21 cellular contexts compared by ENCODE assay signal in genomic region chr2:170162261-170162612, GRCh38. TPM values are rescaled to one million over a fixed set of nuclear protein-coding genes. Genes with fewer than 3 reads are reported as not detected.
DNase-seq lines count a peak whose midpoint lies in the region; ATAC-seq and TF ChIP-seq lines count a peak whose summit lies in the region.
"Had no signal": no experiment of that assay in that cellular context is flagged by ENCODE, and none has a peak within 500 bp of the region (broad histone marks: within the 10 kb centered on the region; RNA-seq: fewer than 3 reads in every experiment).

No MANE protein-coding gene starts in this region.

- H3F3A ChIP-seq in PC-3 (ENCODE audit: low read length, unreplicated experiment) (no peaks in the 10 kb centered on the region), smooth muscle cell (ENCODE audit: low read depth) (no peaks in the 10 kb centered on the region)

- no TSS peak for BruUV-seq in PC-3 (replicated peaks; lab: Mats Ljungman, UMichigan)

- POLR2A ChIA-PET in PC-3 (lab: Charles Lee; ENCODE audit: unreplicated experiment): interaction anchor here (0.6 kb wide), 3 partner anchors 124 to 563 kb away, joined by 3 to 13 read pairs (median 9); no protein-coding TSS in a partner anchor

- H3K9ac ChIP-seq in PC-3 (ENCODE audit: low read length) (no peak overlapping the region), smooth muscle cell (ENCODE audit: low read depth) (peak overlapping the region; percentile 40)

- in situ Hi-C loops in ACHN (cut with HindIII; ENCODE audit: low pct_ligation_motif_present, low pct_unique_long_range_greater_than_20kb, low sequenced_read_pairs): no loop called here

- H3K9me2 ChIP-seq in PC-3 (replicated peaks; ENCODE audit: low read length): no peaks in the 10 kb centered on the region

- H3K4me1 ChIP-seq in PC-3 (ENCODE audit: insufficient read depth, low read length) (peaks cover 44% of the 10 kb centered on the region), smooth muscle cell (ENCODE audit: low read depth) (no peaks in the 10 kb centered on the region)
- H3K4me1 ChIP-seq: SJCRH30, stomach had no signal

- H4K20me1 ChIP-seq in PC-3 (ENCODE audit: low read length) (no peaks in the 10 kb centered on the region), smooth muscle cell (ENCODE audit: low read depth) (no peaks in the 10 kb centered on the region)

- WGBS in smooth muscle cell (ENCODE audit: low lambda C conversion rate): 62% methylated on average over 2 of the region's 2 CpGs

- H3K27me3 ChIP-seq in PC-3 (ENCODE audit: low read length) (no peaks in the 10 kb centered on the region), smooth muscle cell (ENCODE audit: low read depth) (no peaks in the 10 kb centered on the region)
- H3K27me3 ChIP-seq: SJCRH30, stomach had no signal

- H3K4me1 Mint-ChIP-seq in activated CD4-positive, alpha-beta T cell treated with anti-CD3 and anti-CD28 coated beads, Interleukin-2, amount 10 ng/mL, durations not matched to agents 24 days and 14 days: no peaks in the 10 kb centered on the region
- peaks cover 12% of the 10 kb centered on the region for H3K4me1 Mint-ChIP-seq in endothelial cell (ENCODE audit: unreplicated experiment)
- H3K4me1 Mint-ChIP-seq: activated naive CD4-positive, alpha-beta T cell treated with anti-CD3 and anti-CD28 coated beads, Interleukin-2, amount 50 U/mL, for 24 hours had no signal

- H3K4me3 ChIP-seq in PC-3 (ENCODE audit: low read length) (no peak overlapping the region), smooth muscle cell (no peak overlapping the region)
- H3K4me3 ChIP-seq: SJCRH30, stomach had no signal

- intact Hi-C loops in activated CD4-positive, alpha-beta T cell treated with anti-CD3 and anti-CD28 coated beads, Interleukin-2, amount 10 ng/mL, durations not matched to agents 24 days and 14 days (cut with micrococcal nuclease): no loop called here
- intact Hi-C loops in PC-3 (cut with micrococcal nuclease): no loop called here

- H3K27ac ChIP-seq in PC-3 (ENCODE audit: low read length) (peak overlapping the region; percentile 34; the same call in 1 of the 2 replicates), smooth muscle cell (ENCODE audit: low read depth) (peak overlapping the region; percentile 83)
- H3K27ac ChIP-seq: SJCRH30, stomach had no signal

- H3K27ac Mint-ChIP-seq in activated CD4-positive, alpha-beta T cell treated with anti-CD3 and anti-CD28 coated beads, Interleukin-2, amount 10 ng/mL, durations not matched to agents 24 days and 14 days: no peak overlapping the region
- peak overlapping the region; percentile 27 for H3K27ac Mint-ChIP-seq in endothelial cell (ENCODE audit: unreplicated experiment)
- H3K27ac Mint-ChIP-seq: activated naive CD4-positive, alpha-beta T cell treated with anti-CD3 and anti-CD28 coated beads, Interleukin-2, amount 50 U/mL, for 24 hours; CD4-positive, alpha-beta T cell had no signal

- H3K36me3 ChIP-seq in PC-3 (ENCODE audit: low read depth, low read length) (no peaks in the 10 kb centered on the region), smooth muscle cell (ENCODE audit: low read depth) (no peaks in the 10 kb centered on the region)
- H3K36me3 ChIP-seq: SJCRH30, stomach had no signal

- peak overlapping the region; percentile 58; the same call in 1 of the 2 replicates for H2AFZ ChIP-seq in PC-3 (ENCODE audit: low read length)
- H2AFZ ChIP-seq in smooth muscle cell (ENCODE audit: low read depth): no peak overlapping the region

- ATAC-seq in PC-3: peak; percentile 59

- no peaks in the 10 kb centered on the region for H3K9me3 Mint-ChIP-seq in activated CD4-positive, alpha-beta T cell treated with anti-CD3 and anti-CD28 coated beads, Interleukin-2, amount 10 ng/mL, durations not matched to agents 24 days and 14 days
- H3K9me3 Mint-ChIP-seq in endothelial cell (ENCODE audit: unreplicated experiment): no peaks in the 10 kb centered on the region
- H3K9me3 Mint-ChIP-seq: activated naive CD4-positive, alpha-beta T cell treated with anti-CD3 and anti-CD28 coated beads, Interleukin-2, amount 50 U/mL, for 24 hours; CD4-positive, alpha-beta T cell had no signal

- H3K27me3 Mint-ChIP-seq in activated CD4-positive, alpha-beta T cell treated with anti-CD3 and anti-CD28 coated beads, Interleukin-2, amount 10 ng/mL, durations not matched to agents 24 days and 14 days: peaks cover 4% of the 10 kb centered on the region
- no peaks in the 10 kb centered on the region for H3K27me3 Mint-ChIP-seq in endothelial cell (ENCODE audit: unreplicated experiment)

- H3K36me3 Mint-ChIP-seq in activated CD4-positive, alpha-beta T cell treated with anti-CD3 and anti-CD28 coated beads, Interleukin-2, amount 10 ng/mL, durations not matched to agents 24 days and 14 days (ENCODE audit: low read depth): no peaks in the 10 kb centered on the region
- H3K36me3 Mint-ChIP-seq in endothelial cell (ENCODE audit: low read depth, unreplicated experiment): no peaks in the 10 kb centered on the region
- H3K36me3 Mint-ChIP-seq: activated naive CD4-positive, alpha-beta T cell treated with anti-CD3 and anti-CD28 coated beads, Interleukin-2, amount 50 U/mL, for 24 hours had no signal

- H3K4me2 ChIP-seq in PC-3 (ENCODE audit: low read length) (peak overlapping the region; percentile 20), smooth muscle cell (no peak overlapping the region)

- CTCF ChIA-PET in PC-3 (lab: Charles Lee): interaction anchor here (0.5 to 0.6 kb wide), 5 partner anchors 41 to 208 kb away, joined by 3 to 7 read pairs (median 4); no protein-coding TSS in a partner anchor

- TF ChIP-seq CTCF in PC-3 (conservative IDR thresholded peaks at IDR 0.05; ENCODE audit: low read depth, low read length) (no peak), endothelial cell (IDR thresholded peaks at IDR 0.05; ENCODE audit: unreplicated experiment) (no peak), smooth muscle cell (IDR thresholded peaks at IDR 0.05; ENCODE audit: borderline replicate concordance, insufficient read depth, poor library complexity, severe bottlenecking) (no peak)

- H3K9me3 ChIP-seq in PC-3 (ENCODE audit: low read length) (no peaks in the 10 kb centered on the region), smooth muscle cell (replicated peaks; ENCODE audit: low read depth) (no peaks in the 10 kb centered on the region)
- H3K9me3 ChIP-seq: SJCRH30, stomach had no signal

- H3K79me2 ChIP-seq in PC-3 (ENCODE audit: low read length) (no peaks in the 10 kb centered on the region), smooth muscle cell (ENCODE audit: low read depth) (no peaks in the 10 kb centered on the region)

- DNase-seq in activated CD4-positive, alpha-beta T cell treated with anti-CD3 and anti-CD28 coated beads, Interleukin-2, amount 10 ng/mL, durations not matched to agents 24 days and 14 days: peak; percentile 20
- no peak for DNase-seq in activated CD4-positive, alpha-beta T cell treated with anti-CD3 and anti-CD28 coated beads, Interleukin-2, amount 50 U/mL, for 4 hours
- peak; percentile 86 for DNase-seq in PC-3
- no peak for DNase-seq in endothelial cell (ENCODE audit: low spot score)
- DNase-seq in smooth muscle cell (lab: John Stamatoyannopoulos, UW; ENCODE audit: unreplicated experiment): no peak
- DNase-seq in NCI-H510A treated with DMSO at 0.1 percent for 48 hours (lab: John Stamatoyannopoulos, UW): no peak
- DNase-seq in stimulated activated CD4-positive, alpha-beta T cell treated with anti-CD3 and anti-CD28 coated beads, Interleukin-2, amount 100 ng/mL, for 24 hours: no peak
- DNase-seq in ACHN: no peak
- DNase-seq: 8988T; activated CD4-positive, alpha-beta T cell treated with anti-CD3 and anti-CD28 coated beads for 1 hour; CD4-positive, alpha-beta T cell; cerebellar nuclear complex; DMS79 treated with DMSO at 0.1 percent for 48 hours; Kasumi-1; mesendoderm; NCI-H146; NCI-H226; SJCRH30; stomach; T-helper 9 cell had no signal

- no peak overlapping the region for H3K4me3 Mint-ChIP-seq in activated CD4-positive, alpha-beta T cell treated with anti-CD3 and anti-CD28 coated beads, Interleukin-2, amount 10 ng/mL, durations not matched to agents 24 days and 14 days
- H3K4me3 Mint-ChIP-seq in endothelial cell (ENCODE audit: unreplicated experiment): no peak overlapping the region
- H3K4me3 Mint-ChIP-seq: activated naive CD4-positive, alpha-beta T cell treated with anti-CD3 and anti-CD28 coated beads, Interleukin-2, amount 50 U/mL, for 24 hours; CD4-positive, alpha-beta T cell had no signal

RNA-seq across cellular contexts. Expression of gene MYO3B, which starts 15.7 kb away (rescaled TPM):
- 0.95 and 1.5 TPM in 2 replicates for total RNA-seq in activated CD4-positive, alpha-beta T cell treated with anti-CD3 and anti-CD28 coated beads, Interleukin-2, amount 10 ng/mL, durations not matched to agents 24 days and 14 days
- total RNA-seq in PC-3 (2014; rRNA removed) (0.46 and 1.1 TPM in 2 replicates), endothelial cell (ENCODE audit: unreplicated experiment) (1.3 TPM), smooth muscle cell (1.3 and 3.1 TPM in 2 replicates)
- 0.47 and 1.3 TPM in 2 replicates for polyA plus RNA-seq in smooth muscle cell
- total RNA-seq: CD4-positive, alpha-beta T cell had no signal

Comparison
In these comparisons a context has a peak if more than half of its experiments do, and no peak if none do; other contexts are left out.
1. DNase-seq: peak in activated CD4-positive, alpha-beta T cell treated with anti-CD3 and anti-CD28 coated beads, Interleukin-2, amount 10 ng/mL, durations not matched to agents 24 days and 14 days (single experiment) and PC-3 (single experiment); none in activated CD4-positive, alpha-beta T cell treated with anti-CD3 and anti-CD28 coated beads, Interleukin-2, amount 50 U/mL, for 4 hours (0 of 2), endothelial cell (single experiment), smooth muscle cell (single experiment), NCI-H510A treated with DMSO at 0.1 percent for 48 hours (single experiment), stimulated activated CD4-positive, alpha-beta T cell treated with anti-CD3 and anti-CD28 coated beads, Interleukin-2, amount 100 ng/mL, for 24 hours (0 of 2) and ACHN (single experiment).